In genomic region chr12:55681142-55682077, GRCh38 we compare ENCODE assay signal across 9 cellular contexts. TPM values are rescaled to one million over a fixed set of nuclear protein-coding genes. Genes with fewer than 3 reads are reported as not detected.
DNase-seq lines count a peak whose midpoint lies in the region; TF ChIP-seq lines count a peak whose summit lies in the region.
"Had no signal": no experiment of that assay in that cellular context is flagged by ENCODE, and none has a peak within 500 bp of the region (broad histone marks: within the 10 kb centered on the region; RNA-seq: fewer than 3 reads in every experiment).

No MANE protein-coding gene starts in this region.

- peak; percentile 19 for DNase-seq in DMS79 treated with DMSO at 0.1 percent for 48 hours (lab: John Stamatoyannopoulos, UW)
- no peak for DNase-seq in DMS79 (lab: John Stamatoyannopoulos, UW)
- DNase-seq in UCSD-AML1 (lab: John Stamatoyannopoulos, UW; ENCODE audit: unreplicated experiment) = peak; percentile 69
- peak; percentile 54 for DNase-seq in left ventricle myocardium inferior
- DNase-seq in activated T-helper 2 cell treated with anti-CD3 and anti-CD28 coated beads, Interferon-gamma antibody, Interleukin-2, Interleukin-4, amounts not matched to agents 10 μg/mL and 5 μg/mL and 100 μg/mL, durations not matched to agents 14 hours and 24 hours and 36 hours (ENCODE audit: low spot score) = no peak
- DNase-seq in stimulated activated CD4-positive, alpha-beta T cell treated with anti-CD3 and anti-CD28 coated beads, Interleukin-12 subunit alpha, Interleukin-12 subunit beta, amount 100 ng/mL, for 4 hours = no peak

- H3K27ac ChIP-seq in left ventricle myocardium inferior (replicated peaks) (peak overlapping the region; percentile 82), rectal smooth muscle tissue (ENCODE audit: low read depth, low read length) (peak overlapping the region; percentile 37)

- H3K27ac Mint-ChIP-seq in activated T-helper 2 cell treated with anti-CD3 and anti-CD28 coated beads, Interferon-gamma antibody, Interleukin-2, Interleukin-4, amounts not matched to agents 10 μg/mL and 5 μg/mL and 100 μg/mL, durations not matched to agents 14 hours and 24 hours and 36 hours = no peak overlapping the region
- H3K27ac Mint-ChIP-seq: activated naive CD8-positive, alpha-beta T cell had no signal

- peaks cover 18% of the 10 kb centered on the region for H3K27me3 Mint-ChIP-seq in activated T-helper 2 cell treated with anti-CD3 and anti-CD28 coated beads, Interferon-gamma antibody, Interleukin-2, Interleukin-4, amounts not matched to agents 10 μg/mL and 5 μg/mL and 100 μg/mL, durations not matched to agents 14 hours and 24 hours and 36 hours (ENCODE audit: low read depth)

- no peak overlapping the region for H3K4me3 Mint-ChIP-seq in activated T-helper 2 cell treated with anti-CD3 and anti-CD28 coated beads, Interferon-gamma antibody, Interleukin-2, Interleukin-4, amounts not matched to agents 10 μg/mL and 5 μg/mL and 100 μg/mL, durations not matched to agents 14 hours and 24 hours and 36 hours (ENCODE audit: low read depth)
- H3K4me3 Mint-ChIP-seq: activated naive CD8-positive, alpha-beta T cell had no signal

- H3K4me1 ChIP-seq in left ventricle myocardium inferior = peaks cover 24% of the 10 kb centered on the region
- peaks cover 6% of the 10 kb centered on the region for H3K4me1 ChIP-seq in rectal smooth muscle tissue (ENCODE audit: control insufficient read depth, insufficient read depth, low read length)

- H3K36me3 ChIP-seq in left ventricle myocardium inferior (peaks cover 9% of the 10 kb centered on the region), rectal smooth muscle tissue (ENCODE audit: control insufficient read depth, insufficient read depth, low read length) (no peaks in the 10 kb centered on the region)

- peak; percentile 38; the same call in 1 of the 2 replicates for TF ChIP-seq EP300 in Ishikawa (IDR thresholded peaks at IDR 0.05; ENCODE audit: borderline replicate concordance)

- no peaks in the 10 kb centered on the region for H3K27me3 ChIP-seq in left ventricle myocardium inferior (ENCODE audit: low read depth)
- no peaks in the 10 kb centered on the region for H3K27me3 ChIP-seq in rectal smooth muscle tissue (ENCODE audit: control insufficient read depth, insufficient read depth, low read length)

- peak; percentile 43 for TF ChIP-seq CTCF in left ventricle myocardium inferior (IDR thresholded peaks at IDR 0.05; ENCODE audit: borderline replicate concordance)

- no peaks in the 10 kb centered on the region for H3K9me3 Mint-ChIP-seq in activated T-helper 2 cell treated with anti-CD3 and anti-CD28 coated beads, Interferon-gamma antibody, Interleukin-2, Interleukin-4, amounts not matched to agents 10 μg/mL and 5 μg/mL and 100 μg/mL, durations not matched to agents 14 hours and 24 hours and 36 hours

- H3K4me1 Mint-ChIP-seq in activated T-helper 2 cell treated with anti-CD3 and anti-CD28 coated beads, Interferon-gamma antibody, Interleukin-2, Interleukin-4, amounts not matched to agents 10 μg/mL and 5 μg/mL and 100 μg/mL, durations not matched to agents 14 hours and 24 hours and 36 hours (ENCODE audit: low read depth) = peaks cover 2% of the 10 kb centered on the region

- H3K36me3 Mint-ChIP-seq in activated T-helper 2 cell treated with anti-CD3 and anti-CD28 coated beads, Interferon-gamma antibody, Interleukin-2, Interleukin-4, amounts not matched to agents 10 μg/mL and 5 μg/mL and 100 μg/mL, durations not matched to agents 14 hours and 24 hours and 36 hours (ENCODE audit: low read depth) = no peaks in the 10 kb centered on the region
- H3K36me3 Mint-ChIP-seq: activated naive CD8-positive, alpha-beta T cell had no signal

- H3K9me3 ChIP-seq in left ventricle myocardium inferior (replicated peaks) = no peaks in the 10 kb centered on the region

- intact Hi-C loops in left ventricle myocardium inferior (cut with micrococcal nuclease) = no loop called here
- intact Hi-C loops in activated T-helper 2 cell treated with anti-CD3 and anti-CD28 coated beads, Interferon-gamma antibody, Interleukin-2, Interleukin-4, amounts not matched to agents 10 μg/mL and 5 μg/mL and 100 μg/mL, durations not matched to agents 14 hours and 24 hours and 36 hours (cut with micrococcal nuclease) = no loop called here

- TF ChIP-seq RAD21 in Ishikawa (IDR thresholded peaks at IDR 0.05; ENCODE audit: low read depth) = peak; percentile 54

- H3K4me3 ChIP-seq in left ventricle myocardium inferior = peak overlapping the region; percentile 62
- peak overlapping the region; percentile 71 for H3K4me3 ChIP-seq in rectal smooth muscle tissue (ENCODE audit: low read length)

- peak overlapping the region; percentile 24 for H3K9ac ChIP-seq in rectal smooth muscle tissue (ENCODE audit: low read length)

TF ChIP-seq in Ishikawa, 13 proteins besides CTCF, POLR2A, EP300 and RAD21:
- peak; percentile 53; the same call in 1 of the 2 replicates for TF ChIP-seq FOXM1 (IDR thresholded peaks at IDR 0.05; ENCODE audit: borderline replicate concordance, low read depth)
- TF ChIP-seq EGR1 (IDR thresholded peaks at IDR 0.05) = peak; percentile 97
- 0 out of 2 replicates have a peak, but pooled peaks have one; percentile 24 for TF ChIP-seq CEBPB (IDR thresholded peaks at IDR 0.05)
- no peak for TF ChIP-seq REST (IDR thresholded peaks at IDR 0.05; ENCODE audit: low read depth)
- TF ChIP-seq ZBTB7A (IDR thresholded peaks at IDR 0.05; ENCODE audit: low read depth) = peak; percentile 91
- TF ChIP-seq MAX (IDR thresholded peaks at IDR 0.05) = no peak; the same call in 1 of the 2 replicates
- no peak for TF ChIP-seq CREB1 (IDR thresholded peaks at IDR 0.05; ENCODE audit: low read depth)
- no peak for TF ChIP-seq USF1 (IDR thresholded peaks at IDR 0.05)
- TF ChIP-seq TEAD4 (IDR thresholded peaks at IDR 0.05) = peak; percentile 91
- peak; percentile 55; the same call in 1 of the 2 replicates for TF ChIP-seq TAF1 (IDR thresholded peaks at IDR 0.05; ENCODE audit: low read depth)
- peak; percentile 70; the same call in 1 of the 2 replicates for TF ChIP-seq TCF12 (IDR thresholded peaks at IDR 0.05; ENCODE audit: low read depth)
- peak; percentile 27; the same call in 1 of the 2 replicates for TF ChIP-seq YY1 (IDR thresholded peaks at IDR 0.05; ENCODE audit: low read depth)
- peak; percentile 62; the same call in 1 of the 2 replicates for TF ChIP-seq NFIC (IDR thresholded peaks at IDR 0.05)

RNA-seq across cellular contexts. Expression of gene ITGA7, which starts 26.3 kb away (rescaled TPM):
- total RNA-seq in left ventricle myocardium inferior = 520 TPM
- total RNA-seq in activated T-helper 2 cell treated with anti-CD3 and anti-CD28 coated beads, Interferon-gamma antibody, Interleukin-2, Interleukin-4, amounts not matched to agents 10 μg/mL and 5 μg/mL and 100 μg/mL, durations not matched to agents 14 hours and 24 hours and 36 hours = 0.94 and 1.9 TPM in 2 replicates

RNA-seq across cellular contexts. Expression of gene BLOC1S1, which starts 34.4 kb away (rescaled TPM):
- total RNA-seq in left ventricle myocardium inferior = 109 TPM
- total RNA-seq in activated T-helper 2 cell treated with anti-CD3 and anti-CD28 coated beads, Interferon-gamma antibody, Interleukin-2, Interleukin-4, amounts not matched to agents 10 μg/mL and 5 μg/mL and 100 μg/mL, durations not matched to agents 14 hours and 24 hours and 36 hours = 72.3 and 73.9 TPM in 2 replicates

RNA-seq across cellular contexts. Expression of gene RDH5, which starts 38.8 kb away (rescaled TPM):
- total RNA-seq in left ventricle myocardium inferior = 12.2 TPM
- 6.5 and 8.1 TPM in 2 replicates for total RNA-seq in activated T-helper 2 cell treated with anti-CD3 and anti-CD28 coated beads, Interferon-gamma antibody, Interleukin-2, Interleukin-4, amounts not matched to agents 10 μg/mL and 5 μg/mL and 100 μg/mL, durations not matched to agents 14 hours and 24 hours and 36 hours

RNA-seq across cellular contexts. Expression of gene OR10P1, which starts 44.7 kb away (rescaled TPM):
- total RNA-seq in left ventricle myocardium inferior = not detected
- total RNA-seq in activated T-helper 2 cell treated with anti-CD3 and anti-CD28 coated beads, Interferon-gamma antibody, Interleukin-2, Interleukin-4, amounts not matched to agents 10 μg/mL and 5 μg/mL and 100 μg/mL, durations not matched to agents 14 hours and 24 hours and 36 hours = not detected in 2 replicates

RNA-seq across cellular contexts. Expression of gene CD63, which starts 47.4 kb away (rescaled TPM):
- total RNA-seq in left ventricle myocardium inferior = 705 TPM
- 230 and 236 TPM in 2 replicates for total RNA-seq in activated T-helper 2 cell treated with anti-CD3 and anti-CD28 coated beads, Interferon-gamma antibody, Interleukin-2, Interleukin-4, amounts not matched to agents 10 μg/mL and 5 μg/mL and 100 μg/mL, durations not matched to agents 14 hours and 24 hours and 36 hours

Comparison
In these comparisons a context has a peak if more than half of its experiments do, and no peak if none do; other contexts are left out.
1. DNase-seq: peak in DMS79 treated with DMSO at 0.1 percent for 48 hours (single experiment), UCSD-AML1 (single experiment) and left ventricle myocardium inferior (single experiment); none in DMS79 (single experiment), activated T-helper 2 cell treated with anti-CD3 and anti-CD28 coated beads, Interferon-gamma antibody, Interleukin-2, Interleukin-4, amounts not matched to agents 10 μg/mL and 5 μg/mL and 100 μg/mL, durations not matched to agents 14 hours and 24 hours and 36 hours (single experiment) and stimulated activated CD4-positive, alpha-beta T cell treated with anti-CD3 and anti-CD28 coated beads, Interleukin-12 subunit alpha, Interleukin-12 subunit beta, amount 100 ng/mL, for 4 hours (single experiment).
2. RNA of gene ITGA7, which starts 26.3 kb away (total RNA-seq): 520 TPM in left ventricle myocardium inferior (single experiment); 0.94 to 1.9 TPM in activated T-helper 2 cell treated with anti-CD3 and anti-CD28 coated beads, Interferon-gamma antibody, Interleukin-2, Interleukin-4, amounts not matched to agents 10 μg/mL and 5 μg/mL and 100 μg/mL, durations not matched to agents 14 hours and 24 hours and 36 hours; every median in the first group is over 100 times any median in the second.